ENCODE assay signal across 12 cellular contexts in the genomic region with DNA sequence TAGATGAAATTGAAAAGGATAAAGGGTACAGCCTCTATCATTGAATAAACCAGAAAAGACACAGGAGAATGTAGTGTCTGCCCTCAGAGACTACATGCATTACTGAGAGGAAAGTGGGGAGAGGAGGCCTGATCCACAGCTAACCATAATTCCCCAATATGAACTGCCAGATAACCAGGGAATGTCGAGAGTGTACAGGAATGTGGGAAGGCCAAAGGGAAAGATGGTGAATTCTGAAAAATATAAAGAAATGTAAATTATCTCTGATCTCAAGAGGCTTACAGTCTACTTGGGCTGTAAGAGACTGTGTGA. TPM values are rescaled to one million over a fixed set of nuclear protein-coding genes. Genes with fewer than 3 reads are reported as not detected.
DNase-seq lines count a peak whose midpoint lies in the region; ATAC-seq, FAIRE-seq and TF ChIP-seq lines count a peak whose summit lies in the region.
"Had no signal": no experiment of that assay in that cellular context is flagged by ENCODE, and none has a peak within 500 bp of the region (broad histone marks: within the 10 kb centered on the region; RNA-seq: fewer than 3 reads in every experiment).

No MANE protein-coding gene starts in this region.

- no peak for DNase-seq in activated B cell treated with CpG ODN at 0.5 μM for 24 hours
- DNase-seq in esophagus squamous epithelium (lab: John Stamatoyannopoulos, UW): no peak
- DNase-seq in stimulated activated effector memory CD8-positive, alpha-beta T cell treated with anti-CD3 and anti-CD28 coated beads, Interleukin-12 subunit alpha, Interleukin-12 subunit beta, amount 100 ng/mL, for 72 hours (ENCODE audit: low spot score in 2 of 2): no peak
- DNase-seq in COR-L47 (lab: John Stamatoyannopoulos, UW): no peak
- no peak for DNase-seq in D721Med (ENCODE audit: insufficient read length, low spot score)
- DNase-seq in SHP77 treated with DMSO at 0.1 percent for 48 hours (lab: John Stamatoyannopoulos, UW): no peak
- DNase-seq in effector CD4-positive, alpha-beta T cell: no peak
- DNase-seq: cortex of kidney; naive thymus-derived CD8-positive, alpha-beta T cell; NCI-H1436 had no signal

- no peak for FAIRE-seq in D721Med (lab: Jason Lieb, UNC)
- FAIRE-seq: TTC549 had no signal

- H3K36me3 ChIP-seq in HEK293 (ENCODE audit: control insufficient read depth in 2 of 2, insufficient read depth in 1 of 2, low read length in 2 of 2) (no peaks in the 10 kb centered on the region), esophagus squamous epithelium (no peaks in the 10 kb centered on the region)

- peaks cover 92% of the 10 kb centered on the region for H3K4me1 Mint-ChIP-seq in activated B cell treated with CpG ODN at 0.5 μM for 24 hours
- peaks cover 23% of the 10 kb centered on the region for H3K4me1 Mint-ChIP-seq in stimulated activated effector memory CD8-positive, alpha-beta T cell treated with anti-CD3 and anti-CD28 coated beads, Interleukin-12 subunit alpha, Interleukin-12 subunit beta, amount 100 ng/mL, for 72 hours

- CTCF ChIA-PET in HEK293 (lab: Yijun Ruan, JAX) (no interaction called here), activated B cell treated with CpG ODN at 0.5 μM for 24 hours (lab: Charles Lee) (interaction anchor here (1.4 kb wide), 1 partner anchor 103 kb away, joined by 3 read pairs; no protein-coding TSS in a partner anchor)

- POLR2A ChIA-PET in HEK293 (lab: Yijun Ruan, JAX) (no interaction called here), activated B cell treated with CpG ODN at 0.5 μM for 24 hours (lab: Charles Lee) (interaction anchor here (0.5 kb wide), 2 partner anchors 56 to 103 kb away, joined by 3 to 4 read pairs; no protein-coding TSS in a partner anchor)

- H3K4me3 Mint-ChIP-seq in activated B cell treated with CpG ODN at 0.5 μM for 24 hours: no peak overlapping the region
- peak overlapping the region; percentile 36 for H3K4me3 Mint-ChIP-seq in stimulated activated effector memory CD8-positive, alpha-beta T cell treated with anti-CD3 and anti-CD28 coated beads, Interleukin-12 subunit alpha, Interleukin-12 subunit beta, amount 100 ng/mL, for 72 hours
- H3K4me3 Mint-ChIP-seq: naive thymus-derived CD8-positive, alpha-beta T cell had no signal

- intact Hi-C loops in activated B cell treated with CpG ODN at 0.5 μM for 24 hours (cut with micrococcal nuclease) (loop anchor here (5.0 kb wide), 2 partner anchors 48 to 98 kb away; no protein-coding TSS in a partner anchor), esophagus squamous epithelium (cut with DNase I) (no loop called here)

- 38 to 55% methylated on average over 1 of the region's 1 CpG for WGBS in esophagus squamous epithelium, 2 donors

- H3K36me3 Mint-ChIP-seq in activated B cell treated with CpG ODN at 0.5 μM for 24 hours (ENCODE audit: low read depth): peaks cover 3% of the 10 kb centered on the region
- no peaks in the 10 kb centered on the region for H3K36me3 Mint-ChIP-seq in stimulated activated effector memory CD8-positive, alpha-beta T cell treated with anti-CD3 and anti-CD28 coated beads, Interleukin-12 subunit alpha, Interleukin-12 subunit beta, amount 100 ng/mL, for 72 hours
- H3K36me3 Mint-ChIP-seq: naive thymus-derived CD8-positive, alpha-beta T cell had no signal

- no peak overlapping the region for H3K4me3 ChIP-seq in HEK293 (ENCODE audit: low read depth, low read length)
- no peak overlapping the region for H3K4me3 ChIP-seq in esophagus squamous epithelium

- H3K27me3 ChIP-seq in esophagus squamous epithelium: no peaks in the 10 kb centered on the region

- no peak overlapping the region for H3K27ac ChIP-seq in HEK293 (ENCODE audit: extremely low read depth, low read depth, low read length)
- H3K27ac ChIP-seq in esophagus squamous epithelium: peak overlapping the region; percentile 69 to 87 (median 78)

- ATAC-seq in activated B cell treated with CpG ODN at 0.5 μM for 24 hours (ENCODE audit: low read depth): no peak
- no peak for ATAC-seq in stimulated activated effector memory CD8-positive, alpha-beta T cell treated with anti-CD3 and anti-CD28 coated beads, Interleukin-12 subunit alpha, Interleukin-12 subunit beta, amount 100 ng/mL, for 72 hours
- ATAC-seq: naive thymus-derived CD8-positive, alpha-beta T cell had no signal

- peak overlapping the region; percentile 66 for H3K27ac Mint-ChIP-seq in activated B cell treated with CpG ODN at 0.5 μM for 24 hours
- peak overlapping the region; percentile 47 for H3K27ac Mint-ChIP-seq in stimulated activated effector memory CD8-positive, alpha-beta T cell treated with anti-CD3 and anti-CD28 coated beads, Interleukin-12 subunit alpha, Interleukin-12 subunit beta, amount 100 ng/mL, for 72 hours

- H3K9me3 ChIP-seq in HEK293 (ENCODE audit: control insufficient read depth, insufficient read depth, low read depth, low read length): no peaks in the 10 kb centered on the region
- no peaks in the 10 kb centered on the region for H3K9me3 ChIP-seq in esophagus squamous epithelium

- no peaks in the 10 kb centered on the region for H3K27me3 Mint-ChIP-seq in activated B cell treated with CpG ODN at 0.5 μM for 24 hours

- H3K4me1 ChIP-seq in HEK293 (ENCODE audit: control insufficient read depth, insufficient read depth, low read length) (no peaks in the 10 kb centered on the region; the same call in 1 of the 2 replicates), esophagus squamous epithelium (peaks cover 8 to 59% (median 24%) of the 10 kb centered on the region in 3 donors)

- TF ChIP-seq POLR2A in esophagus squamous epithelium (IDR thresholded peaks at IDR 0.05): no peak

- H3K9me3 Mint-ChIP-seq in activated B cell treated with CpG ODN at 0.5 μM for 24 hours: no peaks in the 10 kb centered on the region
- H3K9me3 Mint-ChIP-seq in stimulated activated effector memory CD8-positive, alpha-beta T cell treated with anti-CD3 and anti-CD28 coated beads, Interleukin-12 subunit alpha, Interleukin-12 subunit beta, amount 100 ng/mL, for 72 hours: no peaks in the 10 kb centered on the region
- H3K9me3 Mint-ChIP-seq: naive thymus-derived CD8-positive, alpha-beta T cell had no signal

- TF ChIP-seq CTCF in HEK293 (tag by site-specific recombination; IDR thresholded peaks at IDR 0.05) (no peak), activated B cell treated with CpG ODN at 0.5 μM for 24 hours (IDR thresholded peaks at IDR 0.05) (no peak), esophagus squamous epithelium (IDR thresholded peaks at IDR 0.05) (no peak), D721Med (IDR thresholded peaks at IDR 0.05; ENCODE audit: insufficient read depth, missing control alignments) (no peak)

TF ChIP-seq in HEK293, 187 proteins besides CTCF, POLR2A, EP300 and RAD21:
- TF ChIP-seq ZBTB17 (tag by site-specific recombination; IDR thresholded peaks at IDR 0.05): 0 out of 2 replicates have a peak, but pooled peaks have one; percentile 12
- TF ChIP-seq, protein P1, sequence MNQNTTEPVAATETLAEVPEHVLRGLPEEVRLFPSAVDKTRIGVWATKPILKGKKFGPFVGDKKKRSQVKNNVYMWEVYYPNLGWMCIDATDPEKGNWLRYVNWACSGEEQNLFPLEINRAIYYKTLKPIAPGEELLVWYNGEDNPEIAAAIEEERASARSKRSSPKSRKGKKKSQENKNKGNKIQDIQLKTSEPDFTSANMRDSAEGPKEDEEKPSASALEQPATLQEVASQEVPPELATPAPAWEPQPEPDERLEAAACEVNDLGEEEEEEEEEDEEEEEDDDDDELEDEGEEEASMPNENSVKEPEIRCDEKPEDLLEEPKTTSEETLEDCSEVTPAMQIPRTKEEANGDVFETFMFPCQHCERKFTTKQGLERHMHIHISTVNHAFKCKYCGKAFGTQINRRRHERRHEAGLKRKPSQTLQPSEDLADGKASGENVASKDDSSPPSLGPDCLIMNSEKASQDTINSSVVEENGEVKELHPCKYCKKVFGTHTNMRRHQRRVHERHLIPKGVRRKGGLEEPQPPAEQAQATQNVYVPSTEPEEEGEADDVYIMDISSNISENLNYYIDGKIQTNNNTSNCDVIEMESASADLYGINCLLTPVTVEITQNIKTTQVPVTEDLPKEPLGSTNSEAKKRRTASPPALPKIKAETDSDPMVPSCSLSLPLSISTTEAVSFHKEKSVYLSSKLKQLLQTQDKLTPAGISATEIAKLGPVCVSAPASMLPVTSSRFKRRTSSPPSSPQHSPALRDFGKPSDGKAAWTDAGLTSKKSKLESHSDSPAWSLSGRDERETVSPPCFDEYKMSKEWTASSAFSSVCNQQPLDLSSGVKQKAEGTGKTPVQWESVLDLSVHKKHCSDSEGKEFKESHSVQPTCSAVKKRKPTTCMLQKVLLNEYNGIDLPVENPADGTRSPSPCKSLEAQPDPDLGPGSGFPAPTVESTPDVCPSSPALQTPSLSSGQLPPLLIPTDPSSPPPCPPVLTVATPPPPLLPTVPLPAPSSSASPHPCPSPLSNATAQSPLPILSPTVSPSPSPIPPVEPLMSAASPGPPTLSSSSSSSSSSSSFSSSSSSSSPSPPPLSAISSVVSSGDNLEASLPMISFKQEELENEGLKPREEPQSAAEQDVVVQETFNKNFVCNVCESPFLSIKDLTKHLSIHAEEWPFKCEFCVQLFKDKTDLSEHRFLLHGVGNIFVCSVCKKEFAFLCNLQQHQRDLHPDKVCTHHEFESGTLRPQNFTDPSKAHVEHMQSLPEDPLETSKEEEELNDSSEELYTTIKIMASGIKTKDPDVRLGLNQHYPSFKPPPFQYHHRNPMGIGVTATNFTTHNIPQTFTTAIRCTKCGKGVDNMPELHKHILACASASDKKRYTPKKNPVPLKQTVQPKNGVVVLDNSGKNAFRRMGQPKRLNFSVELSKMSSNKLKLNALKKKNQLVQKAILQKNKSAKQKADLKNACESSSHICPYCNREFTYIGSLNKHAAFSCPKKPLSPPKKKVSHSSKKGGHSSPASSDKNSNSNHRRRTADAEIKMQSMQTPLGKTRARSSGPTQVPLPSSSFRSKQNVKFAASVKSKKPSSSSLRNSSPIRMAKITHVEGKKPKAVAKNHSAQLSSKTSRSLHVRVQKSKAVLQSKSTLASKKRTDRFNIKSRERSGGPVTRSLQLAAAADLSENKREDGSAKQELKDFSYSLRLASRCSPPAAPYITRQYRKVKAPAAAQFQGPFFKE (tag by site-specific recombination; IDR thresholded peaks at IDR 0.05; ENCODE audit: borderline replicate concordance): no peak
TF ChIP-seq in HEK293: peak in this region for 1.

RNA-seq across cellular contexts. Expression of a gene that starts 22.3 kb away (rescaled TPM):
- 185 and 186 TPM in 2 replicates for total RNA-seq in activated B cell treated with CpG ODN at 0.5 μM for 24 hours
- 100 to 1,000 TPM in 2 of 4 donors, 10 to 100 TPM in 2; 49.7 to 135 (median 82.2) TPM for total RNA-seq in esophagus squamous epithelium
